16 cellular contexts compared by ENCODE assay signal in genomic region chr2:234044157-234044556, GRCh38. TPM values are rescaled to one million over a fixed set of nuclear protein-coding genes. Genes with fewer than 3 reads are reported as not detected.
DNase-seq lines count a peak whose midpoint lies in the region; ATAC-seq, FAIRE-seq and TF ChIP-seq lines count a peak whose summit lies in the region.
"Had no signal": no experiment of that assay in that cellular context is flagged by ENCODE, and none has a peak within 500 bp of the region (broad histone marks: within the 10 kb centered on the region; RNA-seq: fewer than 3 reads in every experiment).

No MANE protein-coding gene starts in this region.

- FAIRE-seq in GM12891 (lab: Jason Lieb, UNC) = no peak
- FAIRE-seq: GM18507 had no signal

- dilution Hi-C loops in mammary epithelial cell (cut with HindIII; ENCODE audit: low sequenced_read_pairs) = no loop called here

- H3K27me3 ChIP-seq in mammary epithelial cell (ENCODE audit: insufficient read depth, low read length) (no peaks in the 10 kb centered on the region), left lung (no peaks in the 10 kb centered on the region)
- H3K27me3 ChIP-seq: upper lobe of right lung had no signal

- H3K9me3 ChIP-seq in mammary epithelial cell (replicated peaks; ENCODE audit: insufficient read depth, low read length) (no peaks in the 10 kb centered on the region), left lung (no peaks in the 10 kb centered on the region)
- H3K9me3 ChIP-seq: HAP-1, upper lobe of right lung had no signal

- H3K4me1 ChIP-seq in mammary epithelial cell (ENCODE audit: insufficient read depth, low read length) (peaks cover 16% of the 10 kb centered on the region), left lung (no peaks in the 10 kb centered on the region)
- H3K4me1 ChIP-seq: HAP-1, upper lobe of right lung had no signal

- no TSS peak for BruUV-seq in mammary epithelial cell (replicated peaks; lab: Mats Ljungman, UMichigan)

- no peak for TF ChIP-seq POLR2A in GM12891 (IDR thresholded peaks at IDR 0.05; ENCODE audit: low read depth, low read length)

- intact Hi-C loops in mammary epithelial cell (cut with micrococcal nuclease) (loop anchor here (5.0 kb wide), 1 partner anchor 42 kb away; no protein-coding TSS in a partner anchor), left lung (cut with DNase I) (no loop called here)

- no peak overlapping the region for H3K9ac ChIP-seq in mammary epithelial cell (ENCODE audit: insufficient read depth, low read length)

- H3K4me3 ChIP-seq in mammary epithelial cell (replicated peaks in 1 of 3; ENCODE audit: insufficient read depth in 1 of 3, low read depth in 2 of 3, low read length in 3 of 3) (no peak overlapping the region), left lung (no peak overlapping the region)
- H3K4me3 ChIP-seq: HAP-1, upper lobe of right lung had no signal

- DNase-seq in COLO829 (ENCODE audit: low spot score) (peak; percentile 16), M059J (ENCODE audit: low read depth) (peak; percentile 91), mammary epithelial cell (peak; percentile 75), left lung (no peak), GM12891 (ENCODE audit: insufficient read length, low spot score) (no peak)
- DNase-seq in activated T-cell treated with anti-CD3 and anti-CD28 coated beads, Interleukin-2, amount 50 U/mL, for 48 hours = no peak
- DNase-seq: activated B cell treated with CpG ODN at 0.5 μM for 24 hours; activated naive CD8-positive, alpha-beta T cell treated with anti-CD3 and anti-CD28 coated beads, Interleukin-2, amount 10 ng/mL, durations not matched to agents 7 days and 5 days; GDM1; naive B cell; stimulated activated CD4-positive, alpha-beta T cell treated with anti-CD3 and anti-CD28 coated beads, Interleukin-2, amount 100 ng/mL, for 24 hours; upper lobe of right lung had no signal

- no peak overlapping the region for H3K27ac ChIP-seq in mammary epithelial cell (ENCODE audit: insufficient read depth, low read depth, low read length)
- H3K27ac ChIP-seq in left lung = no peak overlapping the region
- H3K27ac ChIP-seq: upper lobe of right lung had no signal

- no peak overlapping the region for H3K4me2 ChIP-seq in mammary epithelial cell (ENCODE audit: insufficient read depth, low read depth, low read length)

- no peak overlapping the region for H2AFZ ChIP-seq in mammary epithelial cell (ENCODE audit: low read depth, low read length)

- H4K20me1 ChIP-seq in mammary epithelial cell (ENCODE audit: insufficient read depth, low read length) = no peaks in the 10 kb centered on the region

- TF ChIP-seq CTCF in mammary epithelial cell (conservative IDR thresholded peaks at IDR 0.05 in 1 of 2, IDR thresholded peaks at IDR 0.05 in 1 of 2; ENCODE audit: extremely low read depth in 1 of 2, insufficient read depth in 1 of 2, low read depth in 1 of 2, low read length in 2 of 2) = no peak
- no peak for TF ChIP-seq CTCF in left lung (IDR thresholded peaks at IDR 0.05)

- in situ Hi-C loops in mammary epithelial cell (cut with MboI; ENCODE audit: low sequenced_read_pairs in 2 of 2) = no loop called here

- 0% methylated on average over 1 of the region's 1 CpG for WGBS in mammary epithelial cell (ENCODE audit: low coverage, missing lambda C conversion rate)

- ATAC-seq in left lung (peak; percentile 45), HG03039 (IDR thresholded peaks at IDR 0.05; ENCODE audit: unreplicated experiment) (no peak), HG02885 (IDR thresholded peaks at IDR 0.05; ENCODE audit: poor library complexity, unreplicated experiment) (no peak)
- ATAC-seq: upper lobe of right lung had no signal

- no peaks in the 10 kb centered on the region for H3K79me2 ChIP-seq in mammary epithelial cell (ENCODE audit: insufficient read depth, low read length)

- CTCF ChIA-PET in mammary epithelial cell (lab: Charles Lee; ENCODE audit: low non-redundant PET) = no interaction called here

- H3K36me3 ChIP-seq in mammary epithelial cell (ENCODE audit: insufficient read depth, low read length) (no peaks in the 10 kb centered on the region), left lung (no peaks in the 10 kb centered on the region)
- H3K36me3 ChIP-seq: HAP-1, upper lobe of right lung had no signal

TF ChIP-seq in GM12891, 5 proteins besides CTCF, POLR2A, EP300 and RAD21:
- TF ChIP-seq TAF1 (IDR thresholded peaks at IDR 0.05; ENCODE audit: low read depth, low read length) = no peak
- TF ChIP-seq SPI1 (IDR thresholded peaks at IDR 0.05; ENCODE audit: low read depth, low read length) = no peak
- TF ChIP-seq POU2F2 (IDR thresholded peaks at IDR 0.05; ENCODE audit: low read depth, low read length) = no peak
- no peak for TF ChIP-seq POLR2AphosphoS5 (IDR thresholded peaks at IDR 0.05; ENCODE audit: low read depth, low read length)
- no peak for TF ChIP-seq PAX5 (IDR thresholded peaks at IDR 0.05; ENCODE audit: insufficient read depth, low read length, severe bottlenecking)
TF ChIP-seq in GM12891: peak in this region for 0.

RNA-seq across cellular contexts. Expression of gene SPP2, which starts 6.3 kb away (rescaled TPM):
- 0.27 TPM in 1 of 2 replicates, not detected in the other for total RNA-seq in M059J (2014; rRNA removed; shearing (Covaris generic))
- total RNA-seq in mammary epithelial cell (not detected), left lung (not detected)
- polyA plus RNA-seq in mammary epithelial cell = not detected
- not detected for polyA minus RNA-seq in mammary epithelial cell
- polyA plus RNA-seq in GM12891 (2012; ENCODE audit: low read depth, missing spikeins) = not detected
- total RNA-seq: activated B cell treated with CpG ODN at 0.5 μM for 24 hours; activated naive CD8-positive, alpha-beta T cell treated with anti-CD3 and anti-CD28 coated beads, Interleukin-2, amount 10 ng/mL, durations not matched to agents 7 days and 5 days; upper lobe of right lung had no signal

Comparison
In these comparisons a context has a peak if more than half of its experiments do, and no peak if none do; other contexts are left out.
1. DNase-seq: peak in COLO829 (single experiment), M059J (single experiment) and mammary epithelial cell (single experiment); none in left lung (0 of 2), GM12891 (single experiment) and activated T-cell treated with anti-CD3 and anti-CD28 coated beads, Interleukin-2, amount 50 U/mL, for 48 hours (0 of 2).